Comparison of ENCODE assay signal across 37 cellular contexts in the genomic region with DNA sequence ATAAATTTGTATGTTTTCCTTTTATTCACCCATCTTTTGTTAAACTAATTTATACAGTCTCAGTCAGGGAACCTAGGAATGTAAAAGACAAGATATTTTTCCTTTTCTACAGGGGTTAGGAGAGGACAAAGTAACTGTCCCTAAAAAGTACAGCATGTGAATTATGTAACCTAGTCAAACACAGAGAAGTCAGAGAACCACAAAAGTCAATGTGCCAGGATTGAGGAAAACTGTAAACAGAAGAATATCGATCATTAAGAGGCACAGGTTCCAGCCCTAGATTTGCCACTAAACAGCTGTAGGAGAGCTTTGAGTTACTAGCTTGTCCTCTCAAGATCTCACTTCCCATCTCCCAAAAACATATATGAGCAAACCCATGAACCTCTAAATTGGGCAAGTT.
A peak's percentile ranks its signal among the peaks of the same experiment; 100 is the strongest.
DNase-seq lines count a peak whose midpoint lies in the region; ATAC-seq, FAIRE-seq and TF ChIP-seq lines count a peak whose summit lies in the region.
"Had no signal": no experiment of that assay in that cellular context is flagged by ENCODE, and none has a peak within 500 bp of the region (broad histone marks: within the 10 kb centered on the region; RNA-seq: fewer than 3 reads in every experiment).

No MANE protein-coding gene starts in this region.

- H3K27ac ChIP-seq in liver (ENCODE audit: low read depth in 1 of 2, low read length in 2 of 2) (no peak overlapping the region), HepG2 (ENCODE audit: extremely low read length, insufficient read depth, low read length) (no peak overlapping the region), GM23338 (ENCODE audit: low read depth) (no peak overlapping the region), right lobe of liver (peak overlapping the region in 1 of 3 donors; percentile 33), SK-N-SH (ENCODE audit: low read depth in 2 of 2, low read length in 1 of 2) (no peak overlapping the region)
- H3K27ac ChIP-seq: 22Rv1; A549; BLaER1; BLaER1 treated with 17β-estradiol and CSF1 and Interleukin-3, amounts not matched to agents 10 nM and 100 nM; C4-2B had no signal

- H3K4me3 ChIP-seq in liver (ENCODE audit: low read depth in 1 of 3, low read length in 3 of 3) (no peak overlapping the region), HepG2 (replicated peaks in 1 of 3; ENCODE audit: insufficient read depth in 1 of 3, low read depth in 2 of 3, low read length in 3 of 3) (no peak overlapping the region), GM23338 (no peak overlapping the region), right lobe of liver (no peak overlapping the region), SK-N-SH (ENCODE audit: low read depth in 2 of 2, low read length in 1 of 2) (no peak overlapping the region)
- H3K4me3 ChIP-seq: A549; BLaER1; BLaER1 treated with 17β-estradiol and CSF1 and Interleukin-3, amounts not matched to agents 10 nM and 100 nM had no signal

- H3K36me3 ChIP-seq in liver (ENCODE audit: control insufficient read depth in 4 of 4, insufficient read depth in 3 of 4, low read depth in 1 of 4, low read length in 3 of 4) (no peaks in the 10 kb centered on the region), HepG2 (replicated peaks in 1 of 2; ENCODE audit: control insufficient read depth in 1 of 2, insufficient read depth in 2 of 2, low read length in 2 of 2) (no peaks in the 10 kb centered on the region), GM23338 (ENCODE audit: insufficient read depth) (no peaks in the 10 kb centered on the region), right lobe of liver (no peaks in the 10 kb centered on the region), SK-N-SH (replicated peaks in 1 of 2; ENCODE audit: control insufficient read depth in 1 of 2, insufficient read depth in 2 of 2, low read length in 1 of 2) (no peaks in the 10 kb centered on the region)
- H3K36me3 ChIP-seq: BE2C; BLaER1; BLaER1 treated with 17β-estradiol and CSF1 and Interleukin-3, amounts not matched to agents 10 nM and 100 nM had no signal

- H3K4me1 ChIP-seq in liver (ENCODE audit: control insufficient read depth in 4 of 4, insufficient read depth in 4 of 4, low read length in 3 of 4) (peaks cover 3 to 22% (median 19%) of the 10 kb centered on the region in 4 donors), HepG2 (ENCODE audit: insufficient read depth, low read length) (no peaks in the 10 kb centered on the region), GM23338 (ENCODE audit: insufficient read depth) (no peaks in the 10 kb centered on the region), right lobe of liver (peaks cover 0 to 20% (median 8%) of the 10 kb centered on the region in 4 donors), SK-N-SH (ENCODE audit: control insufficient read depth in 1 of 2, insufficient read depth in 2 of 2, low read depth in 1 of 2, low read length in 1 of 2) (no peaks in the 10 kb centered on the region)
- H3K4me1 ChIP-seq: A549; BE2C; BLaER1; BLaER1 treated with 17β-estradiol and CSF1 and Interleukin-3, amounts not matched to agents 10 nM and 100 nM had no signal

- TF ChIP-seq RAD21 in liver (IDR thresholded peaks at IDR 0.05): peak in 1 of 2 donors; percentile 63
- TF ChIP-seq RAD21 in HepG2 (CRISPR knock-in tag; IDR thresholded peaks at IDR 0.05): no peak
- TF ChIP-seq RAD21 in SK-N-SH (IDR thresholded peaks at IDR 0.05; ENCODE audit: low read length): no peak

- POLR2A ChIA-PET in HepG2 (lab: Yijun Ruan, JAX): no interaction called here
- POLR2A ChIA-PET in SK-N-SH (lab: Yijun Ruan, JAX): no interaction called here

- no peaks in the 10 kb centered on the region for H4K20me1 ChIP-seq in HepG2 (ENCODE audit: insufficient read depth, low read length)
- H4K20me1 ChIP-seq in GM23338 (replicated peaks; ENCODE audit: insufficient read depth): no peaks in the 10 kb centered on the region
- H4K20me1 ChIP-seq in SK-N-SH (ENCODE audit: insufficient read depth): no peaks in the 10 kb centered on the region
- H4K20me1 ChIP-seq: BLaER1; BLaER1 treated with 17β-estradiol and CSF1 and Interleukin-3, amounts not matched to agents 10 nM and 100 nM had no signal

- H3F3A ChIP-seq in GM23338 (replicated peaks; ENCODE audit: low read depth) (no peaks in the 10 kb centered on the region), SK-N-SH (replicated peaks; ENCODE audit: insufficient read depth) (no peaks in the 10 kb centered on the region)

- no peak overlapping the region for H3K4me3 Mint-ChIP-seq in GM23338
- H3K4me3 Mint-ChIP-seq: B cell; CD14-positive monocyte; CD4-positive, alpha-beta memory T cell; CD4-positive, alpha-beta T cell; CD4-positive, CD25-positive, alpha-beta regulatory T cell; CD8-positive, alpha-beta memory T cell; CD8-positive, alpha-beta T cell had no signal

- H3K9ac ChIP-seq in liver (ENCODE audit: low read depth in 1 of 2, low read length in 2 of 2): no peak overlapping the region
- H3K9ac ChIP-seq in HepG2 (ENCODE audit: insufficient read depth, low read depth, low read length): no peak overlapping the region
- no peak overlapping the region for H3K9ac ChIP-seq in SK-N-SH
- H3K9ac ChIP-seq: BLaER1; BLaER1 treated with 17β-estradiol and CSF1 and Interleukin-3, amounts not matched to agents 10 nM and 100 nM had no signal

- DNase-seq in HepG2 (ENCODE audit: low spot score): no peak
- no peak for DNase-seq in GM23338 (ENCODE audit: low spot score)
- DNase-seq in left lobe of liver (ENCODE audit: low spot score): no peak
- no peak for DNase-seq in right lobe of liver
- DNase-seq in SK-N-SH: no peak
- DNase-seq in NOMO-1 treated with dmso at 0.1 percent for 144 hours (lab: John Stamatoyannopoulos, UW; ENCODE audit: unreplicated experiment): no peak
- DNase-seq in SHP77 treated with DMSO at 0.1 percent for 48 hours (lab: John Stamatoyannopoulos, UW): no peak
- DNase-seq: 8988T; ACHN; AML-193; BE2C; C1 segment of cervical spinal cord; Caco-2; Calu3; CD4-positive, alpha-beta memory T cell; CD4-positive, alpha-beta T cell; CD4-positive, CD25-positive, alpha-beta regulatory T cell; CD8-positive, alpha-beta memory T cell; CD8-positive, alpha-beta T cell; COR-L47; DMS 273 treated with DMSO at 0.1 percent for 48 hours; DMS153; DMS53; DMS79; DMS79 treated with DMSO at 0.1 percent for 48 hours; DND-41; EL had no signal

- TF ChIP-seq POLR2A in HepG2 (IDR thresholded peaks at IDR 0.05; ENCODE audit: insufficient read depth in 1 of 2, low read depth in 2 of 2, low read length in 2 of 2) (no peak), right lobe of liver (IDR thresholded peaks at IDR 0.05) (no peak)

- H3K27ac Mint-ChIP-seq in GM23338: no peak overlapping the region
- H3K27ac Mint-ChIP-seq: B cell; CD14-positive monocyte; CD4-positive, alpha-beta memory T cell; CD4-positive, alpha-beta T cell; CD4-positive, CD25-positive, alpha-beta regulatory T cell; CD8-positive, alpha-beta memory T cell; CD8-positive, alpha-beta T cell had no signal

- H3K9me3 ChIP-seq in liver (ENCODE audit: control insufficient read depth in 4 of 4, low read length in 3 of 4): no peaks in the 10 kb centered on the region
- peaks cover 65% of the 10 kb centered on the region for H3K9me3 ChIP-seq in HepG2 (ENCODE audit: low read length)
- H3K9me3 ChIP-seq in right lobe of liver: no peaks in the 10 kb centered on the region
- no peaks in the 10 kb centered on the region for H3K9me3 ChIP-seq in SK-N-SH
- H3K9me3 ChIP-seq: A549, BE2C, BLaER1 had no signal

- TF ChIP-seq EP300 in HepG2 (IDR thresholded peaks at IDR 0.05; ENCODE audit: low read depth in 2 of 2, low read length in 2 of 2) (no peak), HepG2 (CRISPR knock-in tag; IDR thresholded peaks at IDR 0.05; ENCODE audit: borderline replicate concordance) (no peak), SK-N-SH (IDR thresholded peaks at IDR 0.05; ENCODE audit: borderline replicate concordance in 1 of 2, low read depth in 1 of 2, low read length in 1 of 2) (no peak)

- H3K27me3 ChIP-seq in liver (ENCODE audit: control insufficient read depth in 4 of 4, insufficient read depth in 4 of 4, low read length in 3 of 4): no peaks in the 10 kb centered on the region
- no peaks in the 10 kb centered on the region for H3K27me3 ChIP-seq in HepG2 (ENCODE audit: control insufficient read depth in 1 of 2, insufficient read depth in 2 of 2, low read length in 2 of 2)
- no peaks in the 10 kb centered on the region for H3K27me3 ChIP-seq in GM23338 (ENCODE audit: insufficient read depth)
- no peaks in the 10 kb centered on the region for H3K27me3 ChIP-seq in right lobe of liver
- no peaks in the 10 kb centered on the region for H3K27me3 ChIP-seq in SK-N-SH (ENCODE audit: insufficient read depth)
- H3K27me3 ChIP-seq: BE2C; BLaER1; BLaER1 treated with 17β-estradiol and CSF1 and Interleukin-3, amounts not matched to agents 10 nM and 100 nM had no signal

- FAIRE-seq in HepG2 (lab: Jason Lieb, UNC): no peak
- FAIRE-seq: A204.1, A549, D721Med had no signal

- no peak for ATAC-seq in HepG2
- ATAC-seq in GM23338: no peak
- ATAC-seq in left lobe of liver: peak; percentile 94
- ATAC-seq in right lobe of liver: peak; percentile 94 to 98 (median 96)
- ATAC-seq: A549; CD8-positive, alpha-beta T cell had no signal

- no peaks in the 10 kb centered on the region for H3K36me3 Mint-ChIP-seq in GM23338 (ENCODE audit: low read depth)
- H3K36me3 Mint-ChIP-seq: CD14-positive monocyte; CD4-positive, alpha-beta memory T cell; CD4-positive, CD25-positive, alpha-beta regulatory T cell; CD8-positive, alpha-beta memory T cell; CD8-positive, alpha-beta T cell had no signal

- WGBS in liver: 28% methylated on average over 1 of the region's 1 CpG
- WGBS in HepG2 (ENCODE audit: low lambda C conversion rate): 0% methylated on average over 1 of the region's 1 CpG
- WGBS in right lobe of liver (ENCODE audit: insufficient coverage, low coverage, low lambda C conversion rate, missing lambda C conversion rate): 24% methylated on average over 1 of the region's 1 CpG
- WGBS in SK-N-SH (ENCODE audit: low lambda C conversion rate): 50% methylated on average over 1 of the region's 1 CpG

- H3K79me2 ChIP-seq in HepG2 (ENCODE audit: insufficient read depth, low read length) (no peaks in the 10 kb centered on the region), GM23338 (replicated peaks; ENCODE audit: insufficient read depth) (no peaks in the 10 kb centered on the region), SK-N-SH (ENCODE audit: insufficient read depth) (no peaks in the 10 kb centered on the region)

- TF ChIP-seq CTCF in liver (IDR thresholded peaks at IDR 0.05; ENCODE audit: low read depth, low read length, missing input control) (no peak), HepG2 (CRISPR knock-in tag; IDR thresholded peaks at IDR 0.05) (no peak), GM23338 (conservative IDR thresholded peaks at IDR 0.05; ENCODE audit: low read depth in 2 of 2) (no peak), right lobe of liver (IDR thresholded peaks at IDR 0.05) (no peak), SK-N-SH (IDR thresholded peaks at IDR 0.05) (no peak)

- no peak overlapping the region for H2AFZ ChIP-seq in HepG2 (ENCODE audit: low read length)
- H2AFZ ChIP-seq in GM23338: 0 out of 2 replicates have a peak overlapping the region, but pooled peaks have one; percentile 32
- H2AFZ ChIP-seq in SK-N-SH (ENCODE audit: low read depth): no peak overlapping the region

- H3K4me1 Mint-ChIP-seq in GM23338: no peaks in the 10 kb centered on the region
- H3K4me1 Mint-ChIP-seq: B cell; CD14-positive monocyte; CD4-positive, alpha-beta memory T cell; CD4-positive, CD25-positive, alpha-beta regulatory T cell; CD8-positive, alpha-beta memory T cell had no signal

- peaks cover 2% of the 10 kb centered on the region; the same call in 1 of the 3 replicates for H3K9me3 Mint-ChIP-seq in GM23338

- no peaks in the 10 kb centered on the region; the same call in 1 of the 2 replicates for H3K9me2 ChIP-seq in GM23338 (ENCODE audit: insufficient read depth)
- no peaks in the 10 kb centered on the region for H3K9me2 ChIP-seq in SK-N-SH

- no peaks in the 10 kb centered on the region for H3K27me3 Mint-ChIP-seq in GM23338 (ENCODE audit: insufficient read depth, low read depth, poor library complexity)
- H3K27me3 Mint-ChIP-seq: B cell; CD4-positive, alpha-beta memory T cell; CD4-positive, alpha-beta T cell; CD4-positive, CD25-positive, alpha-beta regulatory T cell; CD8-positive, alpha-beta memory T cell had no signal

- CTCF ChIA-PET in HepG2 (lab: Yijun Ruan, JAX; ENCODE audit: low intra/inter-chr PET ratio, low total read pairs): no interaction called here
- CTCF ChIA-PET in SK-N-SH (lab: Yijun Ruan, JAX): no interaction called here

- intact Hi-C loops in HepG2 (cut with micrococcal nuclease; ENCODE audit: unreplicated experiment): no loop called here
- intact Hi-C loops in right lobe of liver (cut with DNase I): no loop called here

- H3K4me2 ChIP-seq in HepG2 (ENCODE audit: low read depth, low read length) (no peak overlapping the region), GM23338 (no peak overlapping the region), SK-N-SH (no peak overlapping the region)
- H3K4me2 ChIP-seq: A549; BLaER1; BLaER1 treated with 17β-estradiol and CSF1 and Interleukin-3, amounts not matched to agents 10 nM and 100 nM had no signal

- in situ Hi-C loops in HepG2 (cut with HindIII; ENCODE audit: extremely low pct_ligation_motif_present, low pct_unique_long_range_greater_than_20kb): no loop called here

- BruUV-seq in HepG2 (replicated peaks; lab: Mats Ljungman, UMichigan): no TSS peak

Comparison
In these comparisons a context has a peak if more than half of its experiments do, and no peak if none do; other contexts are left out.
1. ATAC-seq: peak in left lobe of liver (single experiment) and right lobe of liver (4 of 4); none in HepG2 (single experiment) and GM23338 (single experiment).